Comparison of ENCODE assay signal across 25 cellular contexts in genomic region chr4:72424006-72424405, GRCh38.
"Had no signal": no experiment of that assay in that cellular context is flagged by ENCODE, and none has a peak within 500 bp of the region (broad histone marks: within the 10 kb centered on the region; RNA-seq: fewer than 3 reads in every experiment).

No MANE protein-coding gene starts in this region.

- H2AFZ ChIP-seq: hepatocyte had no signal

- H3K79me2 ChIP-seq: hepatocyte had no signal

- DNase-seq: cortex of kidney; dermis blood vessel endothelial cell; dorsolateral prefrontal cortex; effector CD4-positive, alpha-beta T cell; effector CD8-positive, alpha-beta T cell; effector memory CD4-positive, alpha-beta T cell; effector memory CD8-positive, alpha-beta T cell; endodermal cell; erythroblast; esophagus squamous epithelium; foreskin fibroblast; foreskin keratinocyte; foreskin melanocyte; gastrocnemius medialis; glutamatergic neuron; head of caudate nucleus; heart left ventricle; heart right ventricle; hippocampal formation had no signal

- H3K9me3 ChIP-seq: esophagus muscularis mucosa, esophagus squamous epithelium, gastrocnemius medialis, gastroesophageal sphincter, heart left ventricle, heart right ventricle had no signal

- ATAC-seq: effector memory CD8-positive, alpha-beta T cell; esophagus mucosa; foreskin keratinocyte; gastrocnemius medialis; gastroesophageal sphincter; heart left ventricle; heart right ventricle had no signal

- H3K4me2 ChIP-seq: hepatocyte had no signal

- H3K4me3 ChIP-seq: coronary artery, dorsolateral prefrontal cortex, esophagus muscularis mucosa, esophagus squamous epithelium, gastrocnemius medialis, gastroesophageal sphincter, heart left ventricle, heart right ventricle, hepatocyte had no signal

- H3K36me3 ChIP-seq: esophagus muscularis mucosa, esophagus squamous epithelium, gastrocnemius medialis, gastroesophageal sphincter, heart left ventricle, heart right ventricle had no signal

- H3K27ac ChIP-seq: coronary artery, dorsolateral prefrontal cortex, epithelial cell of prostate, esophagus muscularis mucosa, esophagus squamous epithelium, foreskin keratinocyte, gastrocnemius medialis, gastroesophageal sphincter, heart left ventricle, heart right ventricle, hepatocyte had no signal

- H3K4me1 ChIP-seq: esophagus squamous epithelium, foreskin keratinocyte, gastrocnemius medialis, gastroesophageal sphincter had no signal

- H3K27me3 ChIP-seq: dorsolateral prefrontal cortex, esophagus muscularis mucosa, esophagus squamous epithelium, gastrocnemius medialis, gastroesophageal sphincter, heart left ventricle, heart right ventricle, hepatocyte had no signal
